Comparison of ENCODE assay signal across 1 cellular context in the genomic region with DNA sequence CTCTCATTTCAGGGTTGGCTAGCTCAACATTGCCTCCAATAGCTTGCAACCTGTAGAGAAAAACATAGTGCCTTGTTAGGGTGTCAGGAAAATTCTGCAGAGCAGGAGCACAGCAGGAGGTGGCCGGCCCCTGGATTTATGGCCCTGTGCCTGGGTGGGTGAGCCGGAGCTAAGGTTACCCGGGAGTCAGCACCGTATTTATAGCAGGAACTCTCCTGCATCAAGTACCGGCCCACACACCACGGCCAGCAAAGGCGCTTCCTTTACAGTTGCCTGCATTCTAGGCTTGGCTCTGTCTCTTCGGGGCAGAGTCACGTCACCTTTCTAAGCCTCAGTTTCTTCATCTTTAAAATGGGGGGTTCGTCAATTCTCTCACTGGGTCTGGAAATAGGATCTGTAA.
TF ChIP-seq lines count a peak whose summit lies in the region.

No MANE protein-coding gene starts in this region.

TF ChIP-seq in K562, 482 proteins besides CTCF, POLR2A, EP300 and RAD21:
- TF ChIP-seq, protein P1, sequence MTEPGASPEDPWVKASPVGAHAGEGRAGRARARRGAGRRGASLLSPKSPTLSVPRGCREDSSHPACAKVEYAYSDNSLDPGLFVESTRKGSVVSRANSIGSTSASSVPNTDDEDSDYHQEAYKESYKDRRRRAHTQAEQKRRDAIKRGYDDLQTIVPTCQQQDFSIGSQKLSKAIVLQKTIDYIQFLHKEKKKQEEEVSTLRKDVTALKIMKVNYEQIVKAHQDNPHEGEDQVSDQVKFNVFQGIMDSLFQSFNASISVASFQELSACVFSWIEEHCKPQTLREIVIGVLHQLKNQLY (CRISPR knock-in tag; conservative IDR thresholded peaks at IDR 0.05): no peak
- TF ChIP-seq ZC3H11A (IDR thresholded peaks at IDR 0.05; ENCODE audit: low read depth, low read length): no peak
- TF ChIP-seq, protein P2, sequence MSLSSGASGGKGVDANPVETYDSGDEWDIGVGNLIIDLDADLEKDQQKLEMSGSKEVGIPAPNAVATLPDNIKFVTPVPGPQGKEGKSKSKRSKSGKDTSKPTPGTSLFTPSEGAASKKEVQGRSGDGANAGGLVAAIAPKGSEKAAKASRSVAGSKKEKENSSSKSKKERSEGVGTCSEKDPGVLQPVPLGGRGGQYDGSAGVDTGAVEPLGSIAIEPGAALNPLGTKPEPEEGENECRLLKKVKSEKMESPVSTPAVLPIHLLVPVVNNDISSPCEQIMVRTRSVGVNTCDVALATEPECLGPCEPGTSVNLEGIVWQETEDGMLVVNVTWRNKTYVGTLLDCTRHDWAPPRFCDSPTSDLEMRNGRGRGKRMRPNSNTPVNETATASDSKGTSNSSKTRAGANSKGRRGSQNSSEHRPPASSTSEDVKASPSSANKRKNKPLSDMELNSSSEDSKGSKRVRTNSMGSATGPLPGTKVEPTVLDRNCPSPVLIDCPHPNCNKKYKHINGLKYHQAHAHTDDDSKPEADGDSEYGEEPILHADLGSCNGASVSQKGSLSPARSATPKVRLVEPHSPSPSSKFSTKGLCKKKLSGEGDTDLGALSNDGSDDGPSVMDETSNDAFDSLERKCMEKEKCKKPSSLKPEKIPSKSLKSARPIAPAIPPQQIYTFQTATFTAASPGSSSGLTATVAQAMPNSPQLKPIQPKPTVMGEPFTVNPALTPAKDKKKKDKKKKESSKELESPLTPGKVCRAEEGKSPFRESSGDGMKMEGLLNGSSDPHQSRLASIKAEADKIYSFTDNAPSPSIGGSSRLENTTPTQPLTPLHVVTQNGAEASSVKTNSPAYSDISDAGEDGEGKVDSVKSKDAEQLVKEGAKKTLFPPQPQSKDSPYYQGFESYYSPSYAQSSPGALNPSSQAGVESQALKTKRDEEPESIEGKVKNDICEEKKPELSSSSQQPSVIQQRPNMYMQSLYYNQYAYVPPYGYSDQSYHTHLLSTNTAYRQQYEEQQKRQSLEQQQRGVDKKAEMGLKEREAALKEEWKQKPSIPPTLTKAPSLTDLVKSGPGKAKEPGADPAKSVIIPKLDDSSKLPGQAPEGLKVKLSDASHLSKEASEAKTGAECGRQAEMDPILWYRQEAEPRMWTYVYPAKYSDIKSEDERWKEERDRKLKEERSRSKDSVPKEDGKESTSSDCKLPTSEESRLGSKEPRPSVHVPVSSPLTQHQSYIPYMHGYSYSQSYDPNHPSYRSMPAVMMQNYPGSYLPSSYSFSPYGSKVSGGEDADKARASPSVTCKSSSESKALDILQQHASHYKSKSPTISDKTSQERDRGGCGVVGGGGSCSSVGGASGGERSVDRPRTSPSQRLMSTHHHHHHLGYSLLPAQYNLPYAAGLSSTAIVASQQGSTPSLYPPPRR (CRISPR knock-in tag; IDR thresholded peaks at IDR 0.05; ENCODE audit: borderline replicate concordance): no peak
- TF ChIP-seq RBM25 (IDR thresholded peaks at IDR 0.05; ENCODE audit: low read depth, low read length, severe bottlenecking): peak; percentile 12
- no peak for TF ChIP-seq ZNF436 (CRISPR knock-in tag; IDR thresholded peaks at IDR 0.05)
- no peak for TF ChIP-seq CHD2 (IDR thresholded peaks at IDR 0.05; ENCODE audit: low read depth, low read length)
- no peak for TF ChIP-seq NRF1 (conservative IDR thresholded peaks at IDR 0.05 in 1 of 2, IDR thresholded peaks at IDR 0.05 in 1 of 2)
TF ChIP-seq in K562: peak in this region for 1.
